9 cellular contexts compared by ENCODE assay signal in genomic region chr12:120199025-120199424, GRCh38. TPM values are rescaled to one million over a fixed set of nuclear protein-coding genes. Genes with fewer than 3 reads are reported as not detected.
A peak's percentile ranks its signal among the peaks of the same experiment; 100 is the strongest.
DNase-seq lines count a peak whose midpoint lies in the region; ATAC-seq, FAIRE-seq and TF ChIP-seq lines count a peak whose summit lies in the region.
"Had no signal": no experiment of that assay in that cellular context is flagged by ENCODE, and none has a peak within 500 bp of the region (broad histone marks: within the 10 kb centered on the region; RNA-seq: fewer than 3 reads in every experiment).

No MANE protein-coding gene starts in this region.

- WGBS in lung, 2 donors = 69 to 85% methylated on average over 7 of the region's 7 CpGs

- peak overlapping the region; percentile 17 to 23 for H3K27ac ChIP-seq in lung (ENCODE audit: low read depth in 1 of 2, low read length in 1 of 2)
- H3K27ac ChIP-seq in dorsolateral prefrontal cortex = peak overlapping the region in 3 of 59 donors; percentile 0 to 87 (median 7)
- H3K27ac ChIP-seq in caudate nucleus (ENCODE audit: low read depth, low read length) = no peak overlapping the region

- H3K27ac Mint-ChIP-seq in stimulated activated naive CD8-positive, alpha-beta T cell treated with anti-CD3 and anti-CD28 coated beads, Interleukin-15, Interleukin-2, amounts not matched to agents 100 ng/mL and 50 ng/mL, for 24 hours = peak overlapping the region; percentile 98
- H3K27ac Mint-ChIP-seq in activated naive CD8-positive, alpha-beta T cell = peak overlapping the region; percentile 99

- peaks cover 55% of the 10 kb centered on the region for H3K36me3 Mint-ChIP-seq in stimulated activated naive CD8-positive, alpha-beta T cell treated with anti-CD3 and anti-CD28 coated beads, Interleukin-15, Interleukin-2, amounts not matched to agents 100 ng/mL and 50 ng/mL, for 24 hours (ENCODE audit: low read depth)
- peaks cover 23% of the 10 kb centered on the region for H3K36me3 Mint-ChIP-seq in activated naive CD8-positive, alpha-beta T cell

- FAIRE-seq in HTR-8/SVneo (lab: Jason Lieb, UNC) = no peak

- intact Hi-C loops in dorsolateral prefrontal cortex (cut with DNase I) = loop anchor here in 1 of 2 donors (5.0 kb wide), 1 partner anchor 82 kb away; the partner anchor contains the start of gene RAB35

- H3K4me3 ChIP-seq in lung = no peak overlapping the region
- peak overlapping the region in 23 of 59 donors; percentile 3 to 100 (median 95) for H3K4me3 ChIP-seq in dorsolateral prefrontal cortex

- H3K27me3 ChIP-seq in lung (ENCODE audit: control insufficient read depth, insufficient read depth) (no peaks in the 10 kb centered on the region), dorsolateral prefrontal cortex (no peaks in the 10 kb centered on the region)

- DNase-seq in stimulated activated naive CD8-positive, alpha-beta T cell treated with anti-CD3 and anti-CD28 coated beads, Interleukin-15, Interleukin-2, amounts not matched to agents 100 U/mL and 50 U/mL, for 24 hours = no peak
- DNase-seq in lung (ENCODE audit: low spot score) (no peak), occipital lobe (lab: John Stamatoyannopoulos, UW) (no peak), HTR-8/SVneo (ENCODE audit: insufficient read length, low spot score) (no peak), dorsolateral prefrontal cortex (no peak), caudate nucleus (lab: John Stamatoyannopoulos, UW) (no peak)
- DNase-seq: NCI-H1436 had no signal

- peaks cover 62% of the 10 kb centered on the region for H3K4me1 Mint-ChIP-seq in stimulated activated naive CD8-positive, alpha-beta T cell treated with anti-CD3 and anti-CD28 coated beads, Interleukin-15, Interleukin-2, amounts not matched to agents 100 ng/mL and 50 ng/mL, for 24 hours (ENCODE audit: low read depth)
- peaks cover 43% of the 10 kb centered on the region for H3K4me1 Mint-ChIP-seq in activated naive CD8-positive, alpha-beta T cell (ENCODE audit: low read depth)

- no peak for TF ChIP-seq CTCF in lung (IDR thresholded peaks at IDR 0.05; ENCODE audit: control extremely low read depth, extremely low read depth)
- no peak for TF ChIP-seq CTCF in dorsolateral prefrontal cortex (IDR thresholded peaks at IDR 0.05 in 54 of 56, conservative IDR thresholded peaks at IDR 0.05 in 2 of 56; ENCODE audit: low read depth in 1 of 56, partially characterized antibody in 56 of 56)

- no peak for ATAC-seq in stimulated activated naive CD8-positive, alpha-beta T cell treated with anti-CD3 and anti-CD28 coated beads, Interleukin-15, Interleukin-2, amounts not matched to agents 100 U/mL and 50 U/mL, for 24 hours
- ATAC-seq in lung (ENCODE audit: insufficient read depth, low FRiP score) = no peak

- H3K36me3 ChIP-seq in lung (ENCODE audit: control insufficient read depth in 2 of 2, insufficient read depth in 2 of 2, low read length in 2 of 2) = peaks cover 21 to 24% of the 10 kb centered on the region in 2 donors

- H3K9me3 Mint-ChIP-seq in stimulated activated naive CD8-positive, alpha-beta T cell treated with anti-CD3 and anti-CD28 coated beads, Interleukin-15, Interleukin-2, amounts not matched to agents 100 ng/mL and 50 ng/mL, for 24 hours = no peaks in the 10 kb centered on the region
- H3K9me3 Mint-ChIP-seq in activated naive CD8-positive, alpha-beta T cell (ENCODE audit: low read depth) = no peaks in the 10 kb centered on the region

- peak overlapping the region; percentile 99 for H3K4me3 Mint-ChIP-seq in stimulated activated naive CD8-positive, alpha-beta T cell treated with anti-CD3 and anti-CD28 coated beads, Interleukin-15, Interleukin-2, amounts not matched to agents 100 ng/mL and 50 ng/mL, for 24 hours
- H3K4me3 Mint-ChIP-seq in activated naive CD8-positive, alpha-beta T cell = peak overlapping the region; percentile 99

- H3K9me3 ChIP-seq in lung (ENCODE audit: control insufficient read depth in 2 of 2, insufficient read depth in 1 of 2, low read length in 1 of 2) = no peaks in the 10 kb centered on the region

- H3K27me3 Mint-ChIP-seq in stimulated activated naive CD8-positive, alpha-beta T cell treated with anti-CD3 and anti-CD28 coated beads, Interleukin-15, Interleukin-2, amounts not matched to agents 100 ng/mL and 50 ng/mL, for 24 hours = no peaks in the 10 kb centered on the region
- H3K27me3 Mint-ChIP-seq in activated naive CD8-positive, alpha-beta T cell = no peaks in the 10 kb centered on the region

- H3K4me1 ChIP-seq in lung (ENCODE audit: control insufficient read depth in 2 of 2, insufficient read depth in 2 of 2, low read length in 2 of 2) = peaks cover 5 to 12% of the 10 kb centered on the region in 2 donors

RNA-seq across cellular contexts. Expression of gene RPLP0, which starts 1.9 kb away (rescaled TPM):
- total RNA-seq in lung (1,000 to 10,000 TPM; 1,492 to 1,979 TPM), occipital lobe (1,592 TPM), dorsolateral prefrontal cortex (100 to 1,000 TPM; 199 to 446 (median 270) TPM)
- 1,000 to 10,000 TPM; 2,934 to 3,190 TPM for polyA plus RNA-seq in lung

RNA-seq across cellular contexts. Expression of gene GCN1, which starts 4.5 kb away (rescaled TPM):
- total RNA-seq in lung (10 to 100 TPM; 76.4 to 93.6 TPM), occipital lobe (53.7 TPM), dorsolateral prefrontal cortex (100 to 1,000 TPM in 2 of 120 experiments, 10 to 100 TPM in 118; 44.5 to 107 (median 69.9) TPM)
- polyA plus RNA-seq in lung = 10 to 100 TPM; 19.3 to 29.7 TPM
